In genomic region chr19:31693131-31693700, GRCh38 we compare ENCODE assay signal across 33 cellular contexts.
"Had no signal": no experiment of that assay in that cellular context is flagged by ENCODE, and none has a peak within 500 bp of the region (broad histone marks: within the 10 kb centered on the region; RNA-seq: fewer than 3 reads in every experiment).

No MANE protein-coding gene starts in this region.

- H3K36me3 ChIP-seq: adrenal gland, breast epithelium had no signal

- H3K36me3 Mint-ChIP-seq: activated naive CD4-positive, alpha-beta T cell treated with anti-CD3 and anti-CD28 coated beads, Interleukin-2, amount 50 U/mL, for 72 hours had no signal

- ATAC-seq: activated CD8-positive, alpha-beta T cell treated with anti-CD3 and anti-CD28 coated beads, Interleukin-2, amount 10 ng/mL, durations not matched to agents 7 days and 5 days; activated naive CD4-positive, alpha-beta T cell treated with anti-CD3 and anti-CD28 coated beads, Interleukin-2, amount 50 U/mL, for 72 hours; activated T-cell treated with anti-CD3 and anti-CD28 coated beads, Interleukin-2, amount 50 U/mL, for 4 hours; body of pancreas; Right ventricle myocardium inferior had no signal

- H3K27ac ChIP-seq: adrenal gland, body of pancreas, breast epithelium, PC-9, RWPE1, VCaP had no signal

- H3K4me1 Mint-ChIP-seq: activated CD4-positive, alpha-beta T cell treated with anti-CD3 and anti-CD28 coated beads, Interleukin-2, amount 10 ng/mL, durations not matched to agents 24 days and 14 days had no signal

- DNase-seq: activated CD4-positive, alpha-beta T cell treated with anti-CD3 and anti-CD28 coated beads, Interleukin-2, amount 10 ng/mL, durations not matched to agents 24 days and 14 days; activated CD4-positive, alpha-beta T cell treated with anti-CD3 and anti-CD28 coated beads, Interleukin-2, amount 50 U/mL, for 48 hours; activated CD8-positive, alpha-beta memory T cell treated with anti-CD3 and anti-CD28 coated beads, Interleukin-2, amount 50 U/mL, for 4 hours; activated CD8-positive, alpha-beta T cell treated with anti-CD3 and anti-CD28 coated beads, Interleukin-2, amount 10 ng/mL, durations not matched to agents 7 days and 5 days; activated gamma-delta T cell treated with Interleukin-2 at 50 U/mL for 16 hours; activated naive CD4-positive, alpha-beta T cell treated with anti-CD3 and anti-CD28 coated beads for 36 hours; activated T-cell treated with anti-CD3 and anti-CD28 coated beads for 4 hours; activated T-cell treated with anti-CD3 and anti-CD28 coated beads, Interleukin-2, amount 50 U/mL, for 4 hours; adrenal gland; body of pancreas; Karpas-422; NCI-H1105; NCI-H1436; NCI-H1694; NCI-H1930; NCI-H2081 treated with DMSO at 0.1 percent for 48 hours; NCI-H226; NCI-H446 treated with DMSO at 0.1 percent for 48 hours; NCI-H524; NCI-H69; NK-92 treated with Interleukin-12 subunit alpha and Interleukin-12 subunit beta, amount 100 ng/mL, for 24 hours; PC-9; SIG-M5; SW 1271; T-helper 1 cell; T-helper 2 cell; T-helper 9 cell had no signal

- H3K27me3 ChIP-seq: adrenal gland, body of pancreas, breast epithelium had no signal

- H3K27me3 Mint-ChIP-seq: activated CD4-positive, alpha-beta T cell treated with anti-CD3 and anti-CD28 coated beads, Interleukin-2, amount 10 ng/mL, durations not matched to agents 24 days and 14 days had no signal

- H3K4me3 ChIP-seq: adrenal gland, body of pancreas, breast epithelium, PC-9 had no signal

- H3K9me3 Mint-ChIP-seq: activated CD4-positive, alpha-beta T cell treated with anti-CD3 and anti-CD28 coated beads, Interleukin-2, amount 10 ng/mL, durations not matched to agents 24 days and 14 days; activated T-cell treated with anti-CD3 and anti-CD28 coated beads, Interleukin-2, amount 50 U/mL, for 4 hours; activated T-helper 1 cell treated with anti-CD3 and anti-CD28 coated beads, Interleukin-12 subunit alpha, Interleukin-12 subunit beta, Interleukin-2, Interleukin-4 antibody, amounts not matched to agents 30 ng/mL and 10 ng/mL and 1 ng/mL, durations not matched to agents 14 hours and 24 hours and 36 hours had no signal

- H3K4me3 Mint-ChIP-seq: activated CD4-positive, alpha-beta T cell treated with anti-CD3 and anti-CD28 coated beads, Interleukin-2, amount 10 ng/mL, durations not matched to agents 24 days and 14 days; activated CD8-positive, alpha-beta T cell treated with anti-CD3 and anti-CD28 coated beads, Interleukin-2, amount 10 ng/mL, durations not matched to agents 7 days and 5 days; activated naive CD4-positive, alpha-beta T cell treated with anti-CD3 and anti-CD28 coated beads for 36 hours; activated T-cell treated with anti-CD3 and anti-CD28 coated beads, Interleukin-2, amount 50 U/mL, for 4 hours; activated T-helper 1 cell treated with anti-CD3 and anti-CD28 coated beads, Interleukin-12 subunit alpha, Interleukin-12 subunit beta, Interleukin-2, Interleukin-4 antibody, amounts not matched to agents 30 ng/mL and 10 ng/mL and 1 ng/mL, durations not matched to agents 14 hours and 24 hours and 36 hours had no signal

- H3K27ac Mint-ChIP-seq: activated CD4-positive, alpha-beta T cell treated with anti-CD3 and anti-CD28 coated beads, Interleukin-2, amount 10 ng/mL, durations not matched to agents 24 days and 14 days; activated CD8-positive, alpha-beta T cell treated with anti-CD3 and anti-CD28 coated beads, Interleukin-2, amount 10 ng/mL, durations not matched to agents 7 days and 5 days; activated naive CD4-positive, alpha-beta T cell treated with anti-CD3 and anti-CD28 coated beads for 36 hours; activated naive CD4-positive, alpha-beta T cell treated with anti-CD3 and anti-CD28 coated beads, Interleukin-2, amount 50 U/mL, for 72 hours; activated T-helper 1 cell treated with anti-CD3 and anti-CD28 coated beads, Interleukin-12 subunit alpha, Interleukin-12 subunit beta, Interleukin-2, Interleukin-4 antibody, amounts not matched to agents 30 ng/mL and 10 ng/mL and 1 ng/mL, durations not matched to agents 14 hours and 24 hours and 36 hours had no signal

- H3K4me1 ChIP-seq: adrenal gland, body of pancreas, breast epithelium had no signal

- H3K9me3 ChIP-seq: adrenal gland, body of pancreas had no signal
